In the genomic region with DNA sequence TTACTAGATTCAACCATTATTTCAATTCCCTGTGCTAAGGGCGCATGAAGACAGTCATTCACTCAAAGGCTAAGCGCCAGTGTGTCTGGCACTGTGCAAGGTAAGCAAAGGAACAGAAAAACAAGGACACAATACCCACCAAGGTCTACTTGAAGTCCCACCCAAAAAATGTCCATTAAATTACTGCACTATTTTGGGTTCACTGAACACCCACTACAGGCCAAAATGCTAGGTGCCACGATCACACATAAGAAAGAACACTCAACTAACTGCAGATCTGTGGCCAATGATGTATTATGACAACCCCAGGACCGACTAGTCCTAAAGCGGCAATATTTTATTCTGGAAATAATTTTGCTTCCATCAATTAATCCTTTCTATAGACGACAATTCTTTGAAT, we compare ENCODE assay signal across 10 cellular contexts. TPM values are rescaled to one million over a fixed set of nuclear protein-coding genes. Genes with fewer than 3 reads are reported as not detected.
DNase-seq lines count a peak whose midpoint lies in the region; ATAC-seq, FAIRE-seq and TF ChIP-seq lines count a peak whose summit lies in the region.
"Had no signal": no experiment of that assay in that cellular context is flagged by ENCODE, and none has a peak within 500 bp of the region (broad histone marks: within the 10 kb centered on the region; RNA-seq: fewer than 3 reads in every experiment).

No MANE protein-coding gene starts in this region.

- no peak for ATAC-seq in HG02870 (IDR thresholded peaks at IDR 0.05; ENCODE audit: unreplicated experiment)
- ATAC-seq in GM18511 (IDR thresholded peaks at IDR 0.05; ENCODE audit: unreplicated experiment): no peak
- ATAC-seq: pancreas had no signal

- peaks cover 4% of the 10 kb centered on the region; the same call in 1 of the 2 replicates for H3K9me3 ChIP-seq in SK-N-MC (ENCODE audit: low read depth, low read length)
- no peaks in the 10 kb centered on the region for H3K9me3 ChIP-seq in skeletal muscle tissue (ENCODE audit: control insufficient read depth in 3 of 3, low read length in 3 of 3)
- H3K9me3 ChIP-seq in small intestine (ENCODE audit: control insufficient read depth, low read depth): no peaks in the 10 kb centered on the region
- H3K9me3 ChIP-seq: pancreas had no signal

- H3K4me1 ChIP-seq in skeletal muscle tissue (ENCODE audit: control insufficient read depth in 3 of 3, insufficient read depth in 3 of 3, low read length in 3 of 3) (peaks cover 15 to 36% (median 31%) of the 10 kb centered on the region in 3 donors), small intestine (ENCODE audit: control insufficient read depth in 2 of 2, insufficient read depth in 1 of 2, low read depth in 1 of 2, low read length in 1 of 2) (peaks cover 6 to 10% of the 10 kb centered on the region in 2 donors)

- no peaks in the 10 kb centered on the region for H3K27me3 Mint-ChIP-seq in T-helper 1 cell treated with Interleukin-12 subunit alpha and Interleukin-12 subunit beta and Interleukin-4 antibody, amounts not matched to agents 30 μg/mL and 1 μg/mL, for 36 hours (ENCODE audit: low read depth)

- 10 to 37% (median 32%) methylated on average over 6 of the region's 6 CpGs for WGBS in small intestine, 3 donors

- H3K36me3 Mint-ChIP-seq in T-helper 1 cell treated with Interleukin-12 subunit alpha and Interleukin-12 subunit beta and Interleukin-4 antibody, amounts not matched to agents 30 μg/mL and 1 μg/mL, for 36 hours (ENCODE audit: low read depth): peaks cover 1% of the 10 kb centered on the region

- H3K4me3 ChIP-seq in SK-N-MC (peak overlapping the region; percentile 98), fibroblast of pulmonary artery (replicated peaks; ENCODE audit: low read depth, low read length) (peak overlapping the region; percentile 87), skeletal muscle tissue (ENCODE audit: low read length in 3 of 3) (peak overlapping the region; percentile 87 to 97 (median 94)), small intestine (ENCODE audit: low read depth in 1 of 2, low read length in 2 of 2) (peak overlapping the region in 1 of 2 donors; percentile 73)

- no peak for TF ChIP-seq CTCF in fibroblast of pulmonary artery (IDR thresholded peaks at IDR 0.05; ENCODE audit: low read length, missing control alignments)

- no peak for DNase-seq in T-helper 1 cell
- no peak for DNase-seq in SK-N-MC (ENCODE audit: low read depth, low spot score)
- no peak for DNase-seq in fibroblast of pulmonary artery (ENCODE audit: low read depth)
- no peak for DNase-seq in small intestine
- DNase-seq: activated CD8-positive, alpha-beta memory T cell treated with anti-CD3 and anti-CD28 coated beads for 24 hours; pancreas had no signal

- H3K27me3 ChIP-seq in skeletal muscle tissue (ENCODE audit: control insufficient read depth in 3 of 3, insufficient read depth in 3 of 3, low read length in 3 of 3): no peaks in the 10 kb centered on the region
- no peaks in the 10 kb centered on the region for H3K27me3 ChIP-seq in small intestine (ENCODE audit: control insufficient read depth in 2 of 2, insufficient read depth in 2 of 2, low read length in 2 of 2)
- H3K27me3 ChIP-seq: pancreas had no signal

- no peaks in the 10 kb centered on the region for H3K9me3 Mint-ChIP-seq in T-helper 1 cell treated with Interleukin-12 subunit alpha and Interleukin-12 subunit beta and Interleukin-4 antibody, amounts not matched to agents 30 μg/mL and 1 μg/mL, for 36 hours

- H3K36me3 ChIP-seq in SK-N-MC (ENCODE audit: insufficient read depth, low read length): no peaks in the 10 kb centered on the region
- no peaks in the 10 kb centered on the region for H3K36me3 ChIP-seq in skeletal muscle tissue (ENCODE audit: control insufficient read depth in 3 of 3, insufficient read depth in 3 of 3, low read length in 3 of 3)
- no peaks in the 10 kb centered on the region for H3K36me3 ChIP-seq in small intestine (ENCODE audit: control insufficient read depth in 2 of 2, insufficient read depth in 2 of 2, low read length in 2 of 2)
- H3K36me3 ChIP-seq: pancreas had no signal

- H3K4me3 Mint-ChIP-seq in T-helper 1 cell treated with Interleukin-12 subunit alpha and Interleukin-12 subunit beta and Interleukin-4 antibody, amounts not matched to agents 30 μg/mL and 1 μg/mL, for 36 hours: peak overlapping the region; percentile 99

- peak overlapping the region; percentile 31 for H3K27ac Mint-ChIP-seq in T-helper 1 cell treated with Interleukin-12 subunit alpha and Interleukin-12 subunit beta and Interleukin-4 antibody, amounts not matched to agents 30 μg/mL and 1 μg/mL, for 36 hours

- no peak overlapping the region for H3K27ac ChIP-seq in SK-N-MC
- peak overlapping the region; percentile 96 for H3K27ac ChIP-seq in skeletal muscle tissue (ENCODE audit: low read depth, low read length)
- no peak overlapping the region for H3K27ac ChIP-seq in small intestine (ENCODE audit: low read depth in 1 of 2, low read length in 1 of 2)

- FAIRE-seq in small intestine (lab: Jason Lieb, UNC): no peak
- FAIRE-seq: pancreas had no signal

- peak overlapping the region; percentile 93 for H3K9ac ChIP-seq in SK-N-MC (ENCODE audit: insufficient read length)
- peak overlapping the region; percentile 93 to 97 (median 94) for H3K9ac ChIP-seq in skeletal muscle tissue (ENCODE audit: low read depth in 1 of 3, low read length in 3 of 3)

- peaks cover 27% of the 10 kb centered on the region for H3K4me1 Mint-ChIP-seq in T-helper 1 cell treated with Interleukin-12 subunit alpha and Interleukin-12 subunit beta and Interleukin-4 antibody, amounts not matched to agents 30 μg/mL and 1 μg/mL, for 36 hours (ENCODE audit: low read depth)

RNA-seq across cellular contexts. Expression of gene TMEM131, which starts 1.8 kb away (rescaled TPM):
- total RNA-seq in skeletal muscle tissue: 32.9 TPM
- polyA plus RNA-seq in small intestine: 10 to 100 TPM in 2 of 3 donors, 1 to 10 TPM in 1; 6.5 to 15.3 (median 12.3) TPM
